ENCODE assay signal across 23 cellular contexts in the genomic region with DNA sequence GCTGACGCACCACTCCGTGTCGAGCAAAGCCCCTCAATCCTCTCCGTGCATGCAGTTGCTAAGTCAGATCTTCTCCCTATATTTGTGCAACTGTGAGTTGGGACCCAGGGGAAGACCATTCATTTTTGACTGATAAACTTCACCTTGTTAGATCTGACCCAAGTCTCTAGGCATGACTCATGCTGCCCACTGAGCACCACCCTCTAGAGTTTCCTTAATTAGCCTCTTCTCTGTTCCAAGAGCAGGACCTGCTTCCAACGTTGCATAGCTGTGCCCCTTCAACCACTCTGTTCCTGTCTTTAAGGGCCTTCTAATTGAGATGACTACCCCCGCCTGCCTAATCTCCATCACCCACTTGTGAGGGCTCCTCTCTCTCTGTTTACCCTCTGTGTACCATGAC. TPM values are rescaled to one million over a fixed set of nuclear protein-coding genes. Genes with fewer than 3 reads are reported as not detected.
"Had no signal": no experiment of that assay in that cellular context is flagged by ENCODE, and none has a peak within 500 bp of the region (broad histone marks: within the 10 kb centered on the region; RNA-seq: fewer than 3 reads in every experiment).

No MANE protein-coding gene starts in this region.

- H3K9me3 ChIP-seq: esophagus muscularis mucosa, gastrocnemius medialis, heart right ventricle, left lung, psoas muscle had no signal

- H3K4me3 Mint-ChIP-seq: naive thymus-derived CD4-positive, alpha-beta T cell; nephron progenitor cell had no signal

- H3K27me3 ChIP-seq: esophagus muscularis mucosa, gastrocnemius medialis, heart right ventricle, left lung had no signal

- H3K36me3 Mint-ChIP-seq: naive thymus-derived CD4-positive, alpha-beta T cell had no signal

- H3K36me3 ChIP-seq: esophagus muscularis mucosa, gastrocnemius medialis, heart right ventricle, left lung had no signal

- H3K27ac Mint-ChIP-seq: naive thymus-derived CD4-positive, alpha-beta T cell; nephron progenitor cell had no signal

- H3K4me1 ChIP-seq: esophagus muscularis mucosa, gastrocnemius medialis, heart right ventricle, left lung, psoas muscle had no signal

- H3K4me3 ChIP-seq: esophagus muscularis mucosa, gastrocnemius medialis, heart right ventricle, left lung, lung, psoas muscle, skin epidermis had no signal

- H3K4me1 Mint-ChIP-seq: naive thymus-derived CD4-positive, alpha-beta T cell had no signal

- H3K9me3 Mint-ChIP-seq: nephron progenitor cell had no signal

- ATAC-seq: gastrocnemius medialis; heart right ventricle; left lung; naive thymus-derived CD4-positive, alpha-beta T cell; psoas muscle; sciatic nerve had no signal

- DNase-seq: effector memory CD4-positive, alpha-beta T cell; gastrocnemius medialis; heart right ventricle; left lung; mesendoderm; naive thymus-derived CD4-positive, alpha-beta T cell; nephron progenitor cell; psoas muscle; retina; stimulated activated CD4-positive, alpha-beta T cell treated with anti-CD3 and anti-CD28 coated beads, Interleukin-12 subunit alpha, Interleukin-12 subunit beta, amount 100 ng/mL, for 4 hours; stimulated activated naive CD4-positive, alpha-beta T cell; trophoblast cell had no signal

- H3K27ac ChIP-seq: epithelial cell of prostate, esophagus muscularis mucosa, gastrocnemius medialis, heart right ventricle, left lung, psoas muscle, skin epidermis had no signal

- FAIRE-seq: endometrium, keratinocyte had no signal

RNA-seq across cellular contexts. Expression of a gene that starts 2.6 kb away (rescaled TPM):
- total RNA-seq: esophagus muscularis mucosa; fibroblast of villous mesenchyme; gastrocnemius medialis; heart right ventricle; left lung; lung; mononuclear cell; naive thymus-derived CD4-positive, alpha-beta T cell; omental fat pad; sciatic nerve had no signal
- polyA plus RNA-seq: heart right ventricle; keratinocyte; naive thymus-derived CD4-positive, alpha-beta T cell had no signal

RNA-seq across cellular contexts. Expression of a gene that starts 51.5 kb away (rescaled TPM):
- total RNA-seq: esophagus muscularis mucosa; fibroblast of villous mesenchyme; heart right ventricle; left lung; mononuclear cell; naive thymus-derived CD4-positive, alpha-beta T cell; omental fat pad; sciatic nerve had no signal
- polyA plus RNA-seq: heart right ventricle; keratinocyte; lung; naive thymus-derived CD4-positive, alpha-beta T cell; urinary bladder had no signal
